14 cellular contexts compared by ENCODE assay signal in genomic region chr15:87724330-87724729, GRCh38.
"Had no signal": no experiment of that assay in that cellular context is flagged by ENCODE, and none has a peak within 500 bp of the region (broad histone marks: within the 10 kb centered on the region; RNA-seq: fewer than 3 reads in every experiment).

No MANE protein-coding gene starts in this region.

- H3K4me1 ChIP-seq: right lobe of liver, upper lobe of left lung had no signal

- ATAC-seq: natural killer cell had no signal

- H3K9me3 ChIP-seq: right lobe of liver, upper lobe of left lung had no signal

- H3K36me3 ChIP-seq: right lobe of liver, upper lobe of left lung had no signal

- DNase-seq: activated CD4-positive, alpha-beta T cell treated with anti-CD3 and anti-CD28 coated beads, Interleukin-2, amount 50 U/mL, for 1 hour; activated CD4-positive, CD25-positive, alpha-beta regulatory T cell; activated naive CD4-positive, alpha-beta T cell treated with anti-CD3 and anti-CD28 coated beads, Interleukin-2, amount 10 ng/mL, durations not matched to agents 7 days and 5 days; central memory CD4-positive, alpha-beta T cell; effector CD4-positive, alpha-beta T cell; foreskin melanocyte; kidney glomerular epithelial cell; natural killer cell; nucleus accumbens; right lobe of liver; stimulated activated CD4-positive, alpha-beta T cell treated with anti-CD3 and anti-CD28 coated beads, Interleukin-2, amount 100 ng/mL, for 24 hours; stimulated activated naive CD4-positive, alpha-beta T cell treated with Interleukin-2 at 50 U/mL for 16 hours had no signal

- H3K27ac ChIP-seq: coronary artery, right lobe of liver, upper lobe of left lung had no signal

- H3K4me3 ChIP-seq: coronary artery, right lobe of liver, upper lobe of left lung had no signal

- H3K27me3 ChIP-seq: right lobe of liver, upper lobe of left lung had no signal
